Comparison of ENCODE assay signal across 22 cellular contexts in the genomic region with DNA sequence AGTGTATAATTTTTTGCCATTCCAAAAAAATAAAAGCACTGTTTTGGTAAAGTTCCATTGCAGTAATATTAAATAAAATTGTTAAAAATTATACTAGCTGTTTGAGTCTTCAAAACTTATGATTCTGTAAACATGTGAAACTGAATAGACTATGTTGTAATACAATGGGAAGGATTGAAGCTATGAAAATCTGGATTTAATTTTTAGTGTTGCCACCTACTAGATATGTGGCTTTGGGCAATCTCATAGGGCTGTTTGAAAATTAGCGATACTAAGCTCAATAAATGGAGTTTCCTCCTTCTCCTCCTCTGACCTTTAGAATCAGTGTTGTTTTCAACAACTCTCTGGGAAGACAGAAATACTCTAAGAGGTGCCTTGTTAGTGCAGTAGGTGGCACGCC. TPM values are rescaled to one million over a fixed set of nuclear protein-coding genes. Genes with fewer than 3 reads are reported as not detected.
DNase-seq lines count a peak whose midpoint lies in the region; ATAC-seq, FAIRE-seq and TF ChIP-seq lines count a peak whose summit lies in the region.
"Had no signal": no experiment of that assay in that cellular context is flagged by ENCODE, and none has a peak within 500 bp of the region (broad histone marks: within the 10 kb centered on the region; RNA-seq: fewer than 3 reads in every experiment).

No MANE protein-coding gene starts in this region.

- peaks cover 2% of the 10 kb centered on the region for H3K4me1 ChIP-seq in IMR-90 (ENCODE audit: control insufficient read depth, insufficient read depth, low read length)
- no peaks in the 10 kb centered on the region for H3K4me1 ChIP-seq in astrocyte (ENCODE audit: insufficient read depth, low read length)
- H3K4me1 ChIP-seq in mesenchymal stem cell (ENCODE audit: control insufficient read depth, insufficient read depth, low read depth, low read length) = peaks cover 3% of the 10 kb centered on the region
- H3K4me1 ChIP-seq in upper lobe of left lung = peaks cover 15 to 44% (median 26%) of the 10 kb centered on the region in 4 donors
- peaks cover 12 to 16% of the 10 kb centered on the region in 2 donors for H3K4me1 ChIP-seq in naive thymus-derived CD4-positive, alpha-beta T cell (ENCODE audit: control insufficient read depth in 2 of 2, insufficient read depth in 2 of 2, low read length in 2 of 2)

- DNase-seq in IMR-90 = no peak
- no peak for DNase-seq in astrocyte (ENCODE audit: low read depth)
- no peak for DNase-seq in mesenchymal stem cell
- no peak for DNase-seq in HFFc6
- DNase-seq in islet precursor cell = no peak
- DNase-seq in upper lobe of left lung = no peak
- DNase-seq in naive thymus-derived CD4-positive, alpha-beta T cell = no peak
- DNase-seq: ACHN; CD8-positive, alpha-beta T cell; DND-41; H9; Karpas-422; NCI-H1417; NCI-H1694 treated with DMSO at 0.1 percent for 48 hours; NCI-H2081 treated with DMSO at 0.1 percent for 48 hours; NCI-H2171 treated with DMSO at 0.1 percent for 48 hours; NCI-H524 treated with DMSO at 0.1 percent for 48 hours; Peyer's patch had no signal

- peaks cover 93% of the 10 kb centered on the region for H3K79me2 ChIP-seq in astrocyte (ENCODE audit: insufficient read depth, low read length)

- H2BK20ac ChIP-seq in IMR-90 (ENCODE audit: low read depth, low read length) = no peak overlapping the region

- H3K27ac ChIP-seq in IMR-90 (ENCODE audit: insufficient read depth, low read length) = no peak overlapping the region
- no peak overlapping the region for H3K27ac ChIP-seq in astrocyte (ENCODE audit: low read depth, low read length)
- H3K27ac ChIP-seq in mesenchymal stem cell (ENCODE audit: low read length, poor library complexity, severe bottlenecking) = no peak overlapping the region
- H3K27ac ChIP-seq in upper lobe of left lung = no peak overlapping the region
- H3K27ac ChIP-seq in naive thymus-derived CD4-positive, alpha-beta T cell (ENCODE audit: low read depth, low read length) = no peak overlapping the region
- H3K27ac ChIP-seq: BLaER1 treated with 17β-estradiol and CSF1 and Interleukin-3, amounts not matched to agents 10 nM and 100 nM; Peyer's patch had no signal

- H2BK120ac ChIP-seq in IMR-90 (ENCODE audit: low read depth, low read length) (no peak overlapping the region), mesenchymal stem cell (ENCODE audit: low read depth, low read length) (no peak overlapping the region)

- intact Hi-C loops in IMR-90 (cut with micrococcal nuclease) = loop anchor here (10.0 kb wide), 1 partner anchor 218 kb away; the partner anchor contains the start of gene LARP1B
- intact Hi-C loops in naive thymus-derived CD4-positive, alpha-beta T cell (cut with micrococcal nuclease) = no loop called here

- H2AK5ac ChIP-seq in IMR-90 (ENCODE audit: low read depth, low read length) = no peak overlapping the region
- no peak overlapping the region for H2AK5ac ChIP-seq in mesenchymal stem cell (ENCODE audit: low read length, severe bottlenecking)

- FAIRE-seq in astrocyte (lab: Jason Lieb, UNC) = no peak
- FAIRE-seq: GM12891 had no signal

- H3K4me2 ChIP-seq in IMR-90 (ENCODE audit: low read depth, low read length) (peak overlapping the region; percentile 54; the same call in 1 of the 2 replicates), astrocyte (ENCODE audit: low read length) (no peak overlapping the region), mesenchymal stem cell (ENCODE audit: low read length, poor library complexity, severe bottlenecking) (peak overlapping the region; percentile 50)
- H3K4me2 ChIP-seq: BLaER1 treated with 17β-estradiol and CSF1 and Interleukin-3, amounts not matched to agents 10 nM and 100 nM had no signal

- no peak overlapping the region for H3K14ac ChIP-seq in IMR-90 (replicated peaks; ENCODE audit: low read depth, low read length)
- no peak overlapping the region for H3K14ac ChIP-seq in mesenchymal stem cell (ENCODE audit: low read length in 2 of 2)

- H2BK5ac ChIP-seq in IMR-90 (ENCODE audit: low read depth, low read length, poor library complexity, severe bottlenecking) (no peak overlapping the region), mesenchymal stem cell (ENCODE audit: low read depth, low read length, poor library complexity, severe bottlenecking) (no peak overlapping the region)

- TF ChIP-seq RAD21 in IMR-90 (IDR thresholded peaks at IDR 0.05; ENCODE audit: low read length) = no peak

- no peak overlapping the region for H2AFZ ChIP-seq in IMR-90 (replicated peaks; ENCODE audit: low read length, poor library complexity)
- H2AFZ ChIP-seq in astrocyte (ENCODE audit: low read depth, low read length) = no peak overlapping the region
- no peak overlapping the region for H2AFZ ChIP-seq in mesenchymal stem cell (ENCODE audit: low read depth, low read length)

- TF ChIP-seq POLR2A in IMR-90 (IDR thresholded peaks at IDR 0.05; ENCODE audit: low read depth, low read length) (no peak), upper lobe of left lung (IDR thresholded peaks at IDR 0.05) (no peak)

- H3K23ac ChIP-seq in IMR-90 (ENCODE audit: low read depth, low read length) (no peak overlapping the region), mesenchymal stem cell (ENCODE audit: low read length in 2 of 2) (no peak overlapping the region)

- H3K4me1 Mint-ChIP-seq in astrocyte (ENCODE audit: low read depth, unreplicated experiment) (peaks cover 20% of the 10 kb centered on the region), HFFc6 (ENCODE audit: low read depth) (peaks cover 61% of the 10 kb centered on the region)
- peaks cover 35 to 73% (median 65%) of the 10 kb centered on the region in 7 donors for H3K4me1 Mint-ChIP-seq in naive thymus-derived CD4-positive, alpha-beta T cell

- H3K9me3 ChIP-seq in IMR-90 (ENCODE audit: control insufficient read depth, insufficient read depth, low read length) (no peaks in the 10 kb centered on the region), astrocyte (ENCODE audit: insufficient read depth, low read depth, low read length) (no peaks in the 10 kb centered on the region), mesenchymal stem cell (ENCODE audit: control insufficient read depth, low read length) (no peaks in the 10 kb centered on the region), upper lobe of left lung (no peaks in the 10 kb centered on the region)
- no peaks in the 10 kb centered on the region for H3K9me3 ChIP-seq in naive thymus-derived CD4-positive, alpha-beta T cell (ENCODE audit: control insufficient read depth in 2 of 3, low read length in 3 of 3)
- H3K9me3 ChIP-seq: Peyer's patch had no signal

- H3K36me3 ChIP-seq in IMR-90 (ENCODE audit: control insufficient read depth, insufficient read depth, low read length) (peaks cover 12% of the 10 kb centered on the region), astrocyte (ENCODE audit: insufficient read depth, low read length) (peaks cover 6% of the 10 kb centered on the region), mesenchymal stem cell (ENCODE audit: control insufficient read depth in 1 of 2, insufficient read depth in 2 of 2, low read depth in 1 of 2, low read length in 2 of 2) (peaks cover 3 to 12% of the 10 kb centered on the region in 2 experiments), upper lobe of left lung (no peaks in the 10 kb centered on the region)
- no peaks in the 10 kb centered on the region for H3K36me3 ChIP-seq in naive thymus-derived CD4-positive, alpha-beta T cell (ENCODE audit: control insufficient read depth in 2 of 3, insufficient read depth in 3 of 3, low read length in 3 of 3)
- H3K36me3 ChIP-seq: Peyer's patch had no signal

- no peaks in the 10 kb centered on the region for H3K9me1 ChIP-seq in IMR-90 (ENCODE audit: insufficient read depth, low read length)

- BruUV-seq in IMR-90 (replicated peaks; lab: Mats Ljungman, UMichigan) = no TSS peak

- H3K36me3 Mint-ChIP-seq in astrocyte (ENCODE audit: low read depth, unreplicated experiment) (peaks cover 18% of the 10 kb centered on the region), HFFc6 (ENCODE audit: low read depth) (peaks cover 61% of the 10 kb centered on the region)
- H3K36me3 Mint-ChIP-seq in naive thymus-derived CD4-positive, alpha-beta T cell = peaks cover 0 to 23% (median 15%) of the 10 kb centered on the region in 5 donors

- H4K20me1 ChIP-seq in IMR-90 (ENCODE audit: insufficient read depth, low read length) (peaks cover 21% of the 10 kb centered on the region), astrocyte (ENCODE audit: insufficient read depth, low read length) (peaks cover 28% of the 10 kb centered on the region)

- no peak for ATAC-seq in IMR-90 (ENCODE audit: low read depth)
- no peak for ATAC-seq in upper lobe of left lung (ENCODE audit: low FRiP score in 2 of 2)
- ATAC-seq in naive thymus-derived CD4-positive, alpha-beta T cell = no peak
- ATAC-seq: CD8-positive, alpha-beta T cell; SK-N-SH treated with all-trans-retinoic acid at 6 μM for 48 hours had no signal

- H3K4me3 ChIP-seq in IMR-90 (ENCODE audit: insufficient read depth, low read depth, low read length) (no peak overlapping the region), astrocyte (ENCODE audit: insufficient read depth, low read depth, low read length) (no peak overlapping the region), mesenchymal stem cell (ENCODE audit: insufficient read depth in 1 of 2, low read depth in 1 of 2, low read length in 2 of 2) (no peak overlapping the region), upper lobe of left lung (no peak overlapping the region)
- H3K4me3 ChIP-seq in naive thymus-derived CD4-positive, alpha-beta T cell (ENCODE audit: low read length) = no peak overlapping the region
- H3K4me3 ChIP-seq: BLaER1 treated with 17β-estradiol and CSF1 and Interleukin-3, amounts not matched to agents 10 nM and 100 nM; Peyer's patch had no signal

- H3K9ac ChIP-seq in IMR-90 (ENCODE audit: low read depth, low read length) = no peak overlapping the region
- H3K9ac ChIP-seq in astrocyte (ENCODE audit: low read length) = no peak overlapping the region
- H3K9ac ChIP-seq in mesenchymal stem cell (ENCODE audit: low read length) = no peak overlapping the region
- H3K9ac ChIP-seq: BLaER1 treated with 17β-estradiol and CSF1 and Interleukin-3, amounts not matched to agents 10 nM and 100 nM had no signal

- no peak overlapping the region for H2BK12ac ChIP-seq in mesenchymal stem cell (ENCODE audit: low read length in 2 of 2)

- CTCF ChIA-PET in IMR-90 (lab: Yijun Ruan, JAX) = interaction anchor here (0.7 kb wide), 1 partner anchor 86 kb away, joined by 4 read pairs; no protein-coding TSS in a partner anchor
- CTCF ChIA-PET in naive thymus-derived CD4-positive, alpha-beta T cell (lab: Charles Lee) = no interaction called here

- H2BK15ac ChIP-seq in IMR-90 (ENCODE audit: low read depth, low read length) (no peak overlapping the region), mesenchymal stem cell (ENCODE audit: low read depth, poor library complexity, severe bottlenecking) (no peak overlapping the region)

- H3K9me3 Mint-ChIP-seq in astrocyte (ENCODE audit: unreplicated experiment) (no peaks in the 10 kb centered on the region), HFFc6 (no peaks in the 10 kb centered on the region)
- H3K9me3 Mint-ChIP-seq in naive thymus-derived CD4-positive, alpha-beta T cell = no peaks in the 10 kb centered on the region
- H3K9me3 Mint-ChIP-seq: CD8-positive, alpha-beta T cell; H9; IgD-negative memory B cell had no signal

- no peak overlapping the region for H3K56ac ChIP-seq in IMR-90 (ENCODE audit: extremely low read depth, insufficient read depth, low read length)

- H4K8ac ChIP-seq in IMR-90 (ENCODE audit: low read depth in 2 of 2, low read length in 2 of 2) (0 out of 4 replicates have a peak overlapping the region, but pooled peaks of 1 of the 2 experiments have one; percentile 15), mesenchymal stem cell (ENCODE audit: low read length) (no peak overlapping the region)

- POLR2A ChIA-PET in IMR-90 (lab: Charles Lee; ENCODE audit: unreplicated experiment) = no interaction called here
- POLR2A ChIA-PET in naive thymus-derived CD4-positive, alpha-beta T cell (lab: Charles Lee) = interaction anchor here (0.6 kb wide), 1 partner anchor 320 kb away, joined by 3 read pairs; no protein-coding TSS in a partner anchor

- dilution Hi-C loops in IMR-90 (cut with HindIII; ENCODE audit: low sequenced_read_pairs, unreplicated experiment) = no loop called here

- TF ChIP-seq EP300 in upper lobe of left lung (IDR thresholded peaks at IDR 0.05) = no peak

- no peak overlapping the region for H3K27ac Mint-ChIP-seq in astrocyte (ENCODE audit: unreplicated experiment)
- H3K27ac Mint-ChIP-seq in HFFc6 = no peak overlapping the region
- H3K27ac Mint-ChIP-seq in naive thymus-derived CD4-positive, alpha-beta T cell = no peak overlapping the region
- H3K27ac Mint-ChIP-seq: CD8-positive, alpha-beta T cell; IgD-negative memory B cell had no signal

- H4K5ac ChIP-seq in IMR-90 (ENCODE audit: low read depth, low read length) = no peak overlapping the region

- no peak overlapping the region for H2AK9ac ChIP-seq in IMR-90 (replicated peaks; ENCODE audit: low read depth, low read length, poor library complexity)

- H3K4ac ChIP-seq in IMR-90 (ENCODE audit: low read depth, low read length) = no peak overlapping the region
- H3K4ac ChIP-seq in mesenchymal stem cell (ENCODE audit: low read depth in 1 of 2, low read length in 2 of 2) = no peak overlapping the region

- H3K79me1 ChIP-seq in IMR-90 (ENCODE audit: low read depth in 1 of 2, low read length in 2 of 2) (peaks cover 7 to 14% of the 10 kb centered on the region in 2 experiments; a peak in 3 of 4 replicates), mesenchymal stem cell (replicated peaks; ENCODE audit: low read length, poor library complexity, severe bottlenecking) (no peaks in the 10 kb centered on the region)

- no peaks in the 10 kb centered on the region for H3K27me3 Mint-ChIP-seq in astrocyte (ENCODE audit: low read depth, unreplicated experiment)
- H3K27me3 Mint-ChIP-seq in HFFc6 (ENCODE audit: insufficient read depth) = no peaks in the 10 kb centered on the region; the same call in 1 of the 2 replicates
- H3K27me3 Mint-ChIP-seq in naive thymus-derived CD4-positive, alpha-beta T cell = no peaks in the 10 kb centered on the region
- H3K27me3 Mint-ChIP-seq: IgD-negative memory B cell had no signal

- H3K27me3 ChIP-seq in IMR-90 (ENCODE audit: control insufficient read depth, insufficient read depth, low read length) (no peaks in the 10 kb centered on the region), astrocyte (ENCODE audit: insufficient read depth, low read length) (no peaks in the 10 kb centered on the region), mesenchymal stem cell (ENCODE audit: control insufficient read depth in 1 of 2, insufficient read depth in 1 of 2, low read length in 2 of 2) (no peaks in the 10 kb centered on the region), upper lobe of left lung (no peaks in the 10 kb centered on the region)
- H3K27me3 ChIP-seq in naive thymus-derived CD4-positive, alpha-beta T cell (ENCODE audit: control insufficient read depth in 2 of 2, insufficient read depth in 2 of 2, low read length in 2 of 2) = no peaks in the 10 kb centered on the region
- H3K27me3 ChIP-seq: BLaER1 treated with 17β-estradiol and CSF1 and Interleukin-3, amounts not matched to agents 10 nM and 100 nM; Peyer's patch had no signal

- in situ Hi-C loops in IMR-90 (cut with MboI; ENCODE audit: low sequenced_read_pairs) = loop anchor here (10.0 kb wide), 1 partner anchor 582 kb away; no protein-coding TSS in a partner anchor

- H3K18ac ChIP-seq in IMR-90 (ENCODE audit: low read depth, low read length) (no peak overlapping the region), mesenchymal stem cell (ENCODE audit: low read depth in 1 of 2, low read length in 2 of 2) (no peak overlapping the region)

- no peak for TF ChIP-seq CTCF in IMR-90 (conservative IDR thresholded peaks at IDR 0.05; ENCODE audit: low read depth, low read length)
- TF ChIP-seq CTCF in astrocyte (IDR thresholded peaks at IDR 0.05; ENCODE audit: insufficient read depth, low read depth, low read length) = no peak
- no peak for TF ChIP-seq CTCF in HFFc6 (IDR thresholded peaks at IDR 0.05)
- TF ChIP-seq CTCF in upper lobe of left lung (IDR thresholded peaks at IDR 0.05) = no peak

- no CpG with 5 or more reads among the region's 2 CpGs for WGBS in IMR-90 (ENCODE audit: extremely low coverage in 2 of 2, insufficient read length in 1 of 2), 2 experiments
- 100% methylated on average over 1 of the region's 2 CpGs for WGBS in mesenchymal stem cell
- 97 to 99% methylated on average over 2 of the region's 2 CpGs for WGBS in upper lobe of left lung, 2 donors

- H3K4me3 Mint-ChIP-seq in astrocyte (ENCODE audit: unreplicated experiment) = peak overlapping the region; percentile 45
- no peak overlapping the region for H3K4me3 Mint-ChIP-seq in HFFc6
- no peak overlapping the region for H3K4me3 Mint-ChIP-seq in naive thymus-derived CD4-positive, alpha-beta T cell
- H3K4me3 Mint-ChIP-seq: CD8-positive, alpha-beta T cell; H9 had no signal

- no peak overlapping the region for H4K91ac ChIP-seq in IMR-90 (ENCODE audit: insufficient read depth, low read depth, low read length)
- H4K91ac ChIP-seq in mesenchymal stem cell (ENCODE audit: low read length) = no peak overlapping the region

RNA-seq across cellular contexts. Expression of gene PGRMC2, which starts 4.5 kb away (rescaled TPM):
- total RNA-seq in IMR-90 (2012; rRNA removed) = 13.4 and 24.4 TPM in 2 replicates
- 21.9 and 40.7 TPM in 2 replicates for polyA plus RNA-seq in IMR-90 (2012; rRNA removed)
- polyA plus RNA-seq in IMR-90 (2012; cell fraction: cytosol; rRNA removed) = 8.0 and 8.9 TPM in 2 replicates
- 2.2 and 19.3 TPM in 2 replicates for polyA plus RNA-seq in IMR-90 (2012; cell fraction: nucleus; rRNA removed; ENCODE audit: low replicate concordance)
- total RNA-seq in astrocyte = 158 and 161 TPM in 2 replicates
- 117 TPM for polyA plus RNA-seq in mesenchymal stem cell (2013, experiment 1 of 2)
- polyA plus RNA-seq in mesenchymal stem cell (2013, experiment 2 of 2) = 116 TPM
- total RNA-seq in HFFc6 (2021; fragmentation: NEBNext Ultra II Directional; extraction: Animal tissue kit (Norgen Biotek cat#: 25700)) = 100 to 1,000 TPM; 116 to 185 (median 129) TPM
- 10 to 100 TPM in 4 of 6 donors, 1 to 10 TPM in 2; 6.3 to 56.0 (median 36.5) TPM for total RNA-seq in upper lobe of left lung
- total RNA-seq in naive thymus-derived CD4-positive, alpha-beta T cell = 10 to 100 TPM; 35.3 to 65.6 (median 49.2) TPM
- polyA plus RNA-seq in naive thymus-derived CD4-positive, alpha-beta T cell = 10 to 100 TPM; 17.4 to 23.7 TPM
